Comparison of ENCODE assay signal across 34 cellular contexts in the genomic region with DNA sequence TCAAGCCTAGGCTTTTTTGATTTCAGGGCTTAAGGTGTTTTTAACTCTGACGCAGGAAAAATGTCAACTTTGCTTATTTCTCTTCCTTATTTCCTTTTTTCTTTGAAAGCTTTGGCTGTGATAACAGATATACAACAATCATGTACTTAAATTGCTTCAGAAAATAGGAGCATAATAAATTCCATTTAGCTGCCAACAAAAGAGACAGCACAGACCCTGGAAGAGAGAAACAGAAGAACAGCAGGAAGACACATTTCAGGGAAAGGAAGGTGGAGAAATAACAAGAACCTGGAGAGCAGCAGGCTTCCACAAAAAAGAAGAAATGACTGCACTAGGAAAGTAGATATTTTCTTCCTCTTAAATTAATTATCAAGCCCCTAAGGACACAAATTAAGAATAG.
"Had no signal": no experiment of that assay in that cellular context is flagged by ENCODE, and none has a peak within 500 bp of the region (broad histone marks: within the 10 kb centered on the region; RNA-seq: fewer than 3 reads in every experiment).

No MANE protein-coding gene starts in this region.

- H3K4me3 ChIP-seq: breast epithelium, ovary, skin epidermis, thoracic aorta had no signal

- H3K9me3 ChIP-seq: breast epithelium, neutrophil, ovary, thoracic aorta had no signal

- H3K27me3 ChIP-seq: breast epithelium, neutrophil, ovary had no signal

- H3K4me1 ChIP-seq: breast epithelium had no signal

- H3K36me3 ChIP-seq: breast epithelium, neutrophil, ovary, thoracic aorta, WERI-Rb-1 had no signal

- DNase-seq: activated CD4-positive, alpha-beta memory T cell treated with anti-CD3 and anti-CD28 coated beads, Interleukin-2, amount 10 ng/mL, durations not matched to agents 7 days and 5 days; activated CD4-positive, alpha-beta T cell treated with anti-CD3 and anti-CD28 coated beads for 1 hour; activated CD4-positive, alpha-beta T cell treated with anti-CD3 and anti-CD28 coated beads, Interleukin-2, amount 10 ng/mL, durations not matched to agents 7 days and 5 days; activated CD8-positive, alpha-beta memory T cell treated with anti-CD3 and anti-CD28 coated beads, Interleukin-2, amount 50 U/mL, for 48 hours; activated gamma-delta T cell treated with Interleukin-2 at 50 U/mL for 16 hours; activated naive CD4-positive, alpha-beta T cell treated with anti-CD3 and anti-CD28 coated beads, Interleukin-2, amount 50 U/mL, for 16 hours; activated naive CD8-positive, alpha-beta T cell treated with anti-CD3 and anti-CD28 coated beads, Interleukin-2, amount 50 U/mL, for 24 hours; activated T-cell treated with anti-CD3 and anti-CD28 coated beads, Interleukin-2, amount 50 U/mL, for 4 hours; amygdala; central memory CD4-positive, alpha-beta T cell; endodermal cell; foreskin fibroblast; head of caudate nucleus; hippocampal formation; immature natural killer cell; kidney; left colon; mammary epithelial cell; midbrain; naive thymus-derived CD4-positive, alpha-beta T cell; ovary; stimulated activated CD4-positive, alpha-beta T cell treated with anti-CD3 and anti-CD28 coated beads, Interleukin-12 subunit alpha, Interleukin-12 subunit beta, amount 100 ng/mL, for 4 hours; stimulated activated CD4-positive, alpha-beta T cell treated with anti-CD3 and anti-CD28 coated beads, Interleukin-4, amount 100 ng/mL, for 1 hour; stimulated activated naive CD8-positive, alpha-beta T cell treated with anti-CD3 and anti-CD28 coated beads, Interleukin-15, Interleukin-2, amounts not matched to agents 100 U/mL and 50 U/mL, for 24 hours; T1000; trophoblast cell; WERI-Rb-1 had no signal

- ATAC-seq: activated naive CD8-positive, alpha-beta T cell treated with anti-CD3 and anti-CD28 coated beads, Interleukin-2, amount 50 U/mL, for 24 hours; activated T-cell treated with anti-CD3 and anti-CD28 coated beads, Interleukin-2, amount 50 U/mL, for 4 hours; activated T-helper 17 cell treated with anti-CD3 and anti-CD28 coated beads, Interleukin-2, amount 50 U/mL, for 72 hours; esophagus mucosa; left colon; naive thymus-derived CD4-positive, alpha-beta T cell; sciatic nerve; stimulated activated naive CD8-positive, alpha-beta T cell treated with anti-CD3 and anti-CD28 coated beads, Interleukin-15, Interleukin-2, amounts not matched to agents 100 U/mL and 50 U/mL, for 24 hours had no signal

- H3K27ac ChIP-seq: breast epithelium, neutrophil, ovary, skin epidermis, thoracic aorta, WERI-Rb-1 had no signal
